In genomic region chr12:26113194-26113654, GRCh38 we compare ENCODE assay signal across 8 cellular contexts. TPM values are rescaled to one million over a fixed set of nuclear protein-coding genes. Genes with fewer than 3 reads are reported as not detected.
A peak's percentile ranks its signal among the peaks of the same experiment; 100 is the strongest.
DNase-seq lines count a peak whose midpoint lies in the region; ATAC-seq and TF ChIP-seq lines count a peak whose summit lies in the region.

No MANE protein-coding gene starts in this region.

- intact Hi-C loops in right lobe of liver (cut with DNase I) = no loop called here

- 29% methylated on average over 6 of the region's 6 CpGs for WGBS in right lobe of liver (ENCODE audit: insufficient coverage, low coverage, low lambda C conversion rate, missing lambda C conversion rate)

- no peaks in the 10 kb centered on the region for H3K27me3 ChIP-seq in right lobe of liver

- POLR2A ChIA-PET in activated naive CD8-positive, alpha-beta T cell treated with anti-CD3 and anti-CD28 coated beads, Interleukin-2, amount 10 ng/mL, durations not matched to agents 7 days and 5 days (lab: Charles Lee) = no interaction called here

- no peaks in the 10 kb centered on the region for H3K36me3 ChIP-seq in right lobe of liver

- peak overlapping the region in 2 of 3 donors; percentile 81 to 88 for H3K27ac ChIP-seq in right lobe of liver

- no peaks in the 10 kb centered on the region for H3K9me3 Mint-ChIP-seq in activated CD8-positive, alpha-beta memory T cell treated with anti-CD3 and anti-CD28 coated beads, Interleukin-2, amount 10 ng/mL, durations not matched to agents 7 days and 5 days (ENCODE audit: low read depth)
- H3K9me3 Mint-ChIP-seq in activated naive CD8-positive, alpha-beta T cell treated with anti-CD3 and anti-CD28 coated beads, Interleukin-2, amount 10 ng/mL, durations not matched to agents 7 days and 5 days = no peaks in the 10 kb centered on the region
- no peaks in the 10 kb centered on the region for H3K9me3 Mint-ChIP-seq in type B pancreatic cell

- ATAC-seq in activated CD8-positive, alpha-beta memory T cell treated with anti-CD3 and anti-CD28 coated beads, Interleukin-2, amount 10 ng/mL, durations not matched to agents 7 days and 5 days = no peak
- ATAC-seq in activated naive CD8-positive, alpha-beta T cell treated with anti-CD3 and anti-CD28 coated beads, Interleukin-2, amount 10 ng/mL, durations not matched to agents 7 days and 5 days (ENCODE audit: low read depth) = no peak
- peak; percentile 6 to 43 (median 18) for ATAC-seq in right lobe of liver

- peaks cover 8% of the 10 kb centered on the region for H3K4me1 Mint-ChIP-seq in activated CD8-positive, alpha-beta memory T cell treated with anti-CD3 and anti-CD28 coated beads, Interleukin-2, amount 10 ng/mL, durations not matched to agents 7 days and 5 days
- peaks cover 5% of the 10 kb centered on the region for H3K4me1 Mint-ChIP-seq in activated naive CD8-positive, alpha-beta T cell treated with anti-CD3 and anti-CD28 coated beads, Interleukin-2, amount 10 ng/mL, durations not matched to agents 7 days and 5 days
- H3K4me1 Mint-ChIP-seq in type B pancreatic cell (ENCODE audit: unreplicated experiment) = peaks cover 24% of the 10 kb centered on the region

- DNase-seq in activated CD8-positive, alpha-beta memory T cell treated with anti-CD3 and anti-CD28 coated beads, Interleukin-2, amount 10 ng/mL, durations not matched to agents 7 days and 5 days = no peak
- DNase-seq in activated CD8-positive, alpha-beta memory T cell treated with anti-CD3 and anti-CD28 coated beads for 24 hours = no peak
- DNase-seq in activated naive CD8-positive, alpha-beta T cell treated with anti-CD3 and anti-CD28 coated beads, Interleukin-2, amount 10 ng/mL, durations not matched to agents 7 days and 5 days = no peak
- DNase-seq in right lobe of liver (peak in 1 of 3 donors; percentile 59), type B pancreatic cell (ENCODE audit: extremely low spot score, unreplicated experiment) (no peak), NCI-H226 (no peak), amniotic stem cell (lab: John Stamatoyannopoulos, UW) (no peak), NCI-H524 treated with DMSO at 0.1 percent for 48 hours (lab: John Stamatoyannopoulos, UW) (no peak)

- H3K4me3 Mint-ChIP-seq in activated CD8-positive, alpha-beta memory T cell treated with anti-CD3 and anti-CD28 coated beads, Interleukin-2, amount 10 ng/mL, durations not matched to agents 7 days and 5 days = peak overlapping the region; percentile 54
- peak overlapping the region; percentile 69 for H3K4me3 Mint-ChIP-seq in activated naive CD8-positive, alpha-beta T cell treated with anti-CD3 and anti-CD28 coated beads, Interleukin-2, amount 10 ng/mL, durations not matched to agents 7 days and 5 days
- H3K4me3 Mint-ChIP-seq in type B pancreatic cell = peak overlapping the region; percentile 89

- H3K27me3 Mint-ChIP-seq in activated CD8-positive, alpha-beta memory T cell treated with anti-CD3 and anti-CD28 coated beads, Interleukin-2, amount 10 ng/mL, durations not matched to agents 7 days and 5 days = peaks cover 77% of the 10 kb centered on the region
- H3K27me3 Mint-ChIP-seq in activated naive CD8-positive, alpha-beta T cell treated with anti-CD3 and anti-CD28 coated beads, Interleukin-2, amount 10 ng/mL, durations not matched to agents 7 days and 5 days = peaks cover 72% of the 10 kb centered on the region
- H3K27me3 Mint-ChIP-seq in type B pancreatic cell = peaks cover 46% of the 10 kb centered on the region

- CTCF ChIA-PET in activated CD8-positive, alpha-beta memory T cell treated with anti-CD3 and anti-CD28 coated beads, Interleukin-2, amount 10 ng/mL, durations not matched to agents 7 days and 5 days (lab: Charles Lee) = no interaction called here

- no peaks in the 10 kb centered on the region for H3K9me3 ChIP-seq in right lobe of liver

- H3K27ac Mint-ChIP-seq in activated CD8-positive, alpha-beta memory T cell treated with anti-CD3 and anti-CD28 coated beads, Interleukin-2, amount 10 ng/mL, durations not matched to agents 7 days and 5 days = no peak overlapping the region
- H3K27ac Mint-ChIP-seq in activated naive CD8-positive, alpha-beta T cell treated with anti-CD3 and anti-CD28 coated beads, Interleukin-2, amount 10 ng/mL, durations not matched to agents 7 days and 5 days = no peak overlapping the region
- H3K27ac Mint-ChIP-seq in type B pancreatic cell = peak overlapping the region; percentile 94

- H3K4me1 ChIP-seq in right lobe of liver = peaks cover 0 to 13% (median 3%) of the 10 kb centered on the region in 4 donors

- no peaks in the 10 kb centered on the region for H3K36me3 Mint-ChIP-seq in activated CD8-positive, alpha-beta memory T cell treated with anti-CD3 and anti-CD28 coated beads, Interleukin-2, amount 10 ng/mL, durations not matched to agents 7 days and 5 days
- H3K36me3 Mint-ChIP-seq in activated naive CD8-positive, alpha-beta T cell treated with anti-CD3 and anti-CD28 coated beads, Interleukin-2, amount 10 ng/mL, durations not matched to agents 7 days and 5 days = no peaks in the 10 kb centered on the region
- no peaks in the 10 kb centered on the region for H3K36me3 Mint-ChIP-seq in type B pancreatic cell

- peak overlapping the region in 2 of 3 donors; percentile 62 to 67 for H3K4me3 ChIP-seq in right lobe of liver

- TF ChIP-seq CTCF in right lobe of liver (IDR thresholded peaks at IDR 0.05) (no peak), type B pancreatic cell (conservative IDR thresholded peaks at IDR 0.05) (no peak)

- TF ChIP-seq POLR2A in right lobe of liver (IDR thresholded peaks at IDR 0.05) = no peak

RNA-seq across cellular contexts. Expression of gene BHLHE41, which starts 11.6 kb away (rescaled TPM):
- not detected for total RNA-seq in activated CD8-positive, alpha-beta memory T cell treated with anti-CD3 and anti-CD28 coated beads, Interleukin-2, amount 10 ng/mL, durations not matched to agents 7 days and 5 days
- under 1 TPM in 1 of 2 experiments, not detected in 1; 0.36 TPM for total RNA-seq in activated naive CD8-positive, alpha-beta T cell treated with anti-CD3 and anti-CD28 coated beads, Interleukin-2, amount 10 ng/mL, durations not matched to agents 7 days and 5 days
- 1 to 10 TPM in 2 of 6 experiments, under 1 TPM in 4; 0.43 to 1.3 (median 0.84) TPM for total RNA-seq in right lobe of liver
- total RNA-seq in type B pancreatic cell (ENCODE audit: low replicate concordance) = 5.8 and 12.5 TPM in 2 replicates

Comparison
In these comparisons a context has a peak if more than half of its experiments do, and no peak if none do; other contexts are left out.
1. ATAC-seq: peak in right lobe of liver (4 of 4); none in activated CD8-positive, alpha-beta memory T cell treated with anti-CD3 and anti-CD28 coated beads, Interleukin-2, amount 10 ng/mL, durations not matched to agents 7 days and 5 days (single experiment) and activated naive CD8-positive, alpha-beta T cell treated with anti-CD3 and anti-CD28 coated beads, Interleukin-2, amount 10 ng/mL, durations not matched to agents 7 days and 5 days (single experiment).
2. Peak in every context shown above with its lines, with median percentiles within 50 percentile points of each other: H3K4me3 Mint-ChIP-seq.